ENCODE assay signal across 32 cellular contexts in genomic region chr3:9785602-9786001, GRCh38. TPM values are rescaled to one million over a fixed set of nuclear protein-coding genes. Genes with fewer than 3 reads are reported as not detected.
DNase-seq lines count a peak whose midpoint lies in the region; ATAC-seq and TF ChIP-seq lines count a peak whose summit lies in the region.
"Had no signal": no experiment of that assay in that cellular context is flagged by ENCODE, and none has a peak within 500 bp of the region (broad histone marks: within the 10 kb centered on the region; RNA-seq: fewer than 3 reads in every experiment).

No MANE protein-coding gene starts in this region.

- H3K27me3 ChIP-seq in body of pancreas (no peaks in the 10 kb centered on the region), testis (no peaks in the 10 kb centered on the region)
- H3K27me3 ChIP-seq: colonic mucosa, left lung, ovary had no signal

- H3K27me3 Mint-ChIP-seq in activated naive CD8-positive, alpha-beta T cell treated with anti-CD3 and anti-CD28 coated beads, Interleukin-2, amount 10 ng/mL, durations not matched to agents 7 days and 5 days: no peaks in the 10 kb centered on the region
- H3K27me3 Mint-ChIP-seq in activated naive CD8-positive, alpha-beta T cell treated with anti-CD3 and anti-CD28 coated beads for 36 hours: no peaks in the 10 kb centered on the region
- H3K27me3 Mint-ChIP-seq: B cell; stimulated activated memory B cell treated with anti-CD40 and anti-IgM and Interleukin-4, amounts not matched to agents 10 μg/mL and 1 μg/mL and 100 μg/mL, for 72 hours had no signal

- H3K36me3 Mint-ChIP-seq in activated naive CD8-positive, alpha-beta T cell treated with anti-CD3 and anti-CD28 coated beads, Interleukin-2, amount 10 ng/mL, durations not matched to agents 7 days and 5 days: peaks cover 47% of the 10 kb centered on the region
- peaks cover 61% of the 10 kb centered on the region for H3K36me3 Mint-ChIP-seq in activated naive CD8-positive, alpha-beta T cell treated with anti-CD3 and anti-CD28 coated beads for 36 hours

- TF ChIP-seq POLR2A in body of pancreas (IDR thresholded peaks at IDR 0.05): no peak
- no peak for TF ChIP-seq POLR2A in testis (IDR thresholded peaks at IDR 0.05)

- H3K27ac ChIP-seq in body of pancreas (no peak overlapping the region), testis (no peak overlapping the region)
- H3K27ac ChIP-seq: colonic mucosa, left lung, ovary, WERI-Rb-1 had no signal

- H3K4me3 ChIP-seq in body of pancreas (no peak overlapping the region), testis (no peak overlapping the region)
- H3K4me3 ChIP-seq: colonic mucosa, left lung, ovary had no signal

- POLR2A ChIA-PET in activated naive CD8-positive, alpha-beta T cell treated with anti-CD3 and anti-CD28 coated beads, Interleukin-2, amount 10 ng/mL, durations not matched to agents 7 days and 5 days (lab: Charles Lee): interaction anchor here (0.7 to 0.9 kb wide), 2 partner anchors 19 to 498 kb away, joined by 3 read pairs; no protein-coding TSS in a partner anchor

- 61 to 64% methylated on average over 7 of the region's 7 CpGs for WGBS in body of pancreas, 2 donors
- WGBS in testis, 2 donors: 80 to 86% methylated on average over 7 of the region's 7 CpGs

- H3K27ac Mint-ChIP-seq in activated naive CD8-positive, alpha-beta T cell treated with anti-CD3 and anti-CD28 coated beads, Interleukin-2, amount 10 ng/mL, durations not matched to agents 7 days and 5 days: peak overlapping the region; percentile 12
- no peak overlapping the region for H3K27ac Mint-ChIP-seq in activated naive CD8-positive, alpha-beta T cell treated with anti-CD3 and anti-CD28 coated beads for 36 hours
- H3K27ac Mint-ChIP-seq: B cell; CD8-positive, alpha-beta T cell; H9; stimulated activated memory B cell treated with anti-CD40 and anti-IgM and Interleukin-4, amounts not matched to agents 10 μg/mL and 1 μg/mL and 100 μg/mL, for 72 hours had no signal

- H3K36me3 ChIP-seq in body of pancreas (replicated peaks in 1 of 2; ENCODE audit: insufficient read depth in 1 of 2, low read depth in 2 of 2) (peaks cover 4 to 6% of the 10 kb centered on the region in 2 donors), testis (ENCODE audit: low read depth, missing control alignments) (no peaks in the 10 kb centered on the region)
- H3K36me3 ChIP-seq: colonic mucosa, ovary had no signal

- ATAC-seq in activated naive CD8-positive, alpha-beta T cell treated with anti-CD3 and anti-CD28 coated beads, Interleukin-2, amount 10 ng/mL, durations not matched to agents 7 days and 5 days (ENCODE audit: low read depth): no peak
- ATAC-seq in body of pancreas: peak; percentile 30
- no peak for ATAC-seq in GM19324 (IDR thresholded peaks at IDR 0.05; ENCODE audit: low FRiP score, unreplicated experiment)
- ATAC-seq: CD8-positive, alpha-beta T cell; HepG2; left lung; PC-3; stimulated activated memory B cell treated with anti-CD40 and anti-IgM and Interleukin-4, amounts not matched to agents 10 μg/mL and 1 μg/mL and 100 μg/mL, for 72 hours had no signal

- H3K4me3 Mint-ChIP-seq in activated naive CD8-positive, alpha-beta T cell treated with anti-CD3 and anti-CD28 coated beads, Interleukin-2, amount 10 ng/mL, durations not matched to agents 7 days and 5 days: no peak overlapping the region
- H3K4me3 Mint-ChIP-seq in activated naive CD8-positive, alpha-beta T cell treated with anti-CD3 and anti-CD28 coated beads for 36 hours: no peak overlapping the region
- H3K4me3 Mint-ChIP-seq: B cell; CD8-positive, alpha-beta T cell; H9; stimulated activated memory B cell treated with anti-CD40 and anti-IgM and Interleukin-4, amounts not matched to agents 10 μg/mL and 1 μg/mL and 100 μg/mL, for 72 hours; T-helper 2 cell treated with Interferon-gamma antibody and Interleukin-4, amounts not matched to agents 5 μg/mL and 100 μg/mL, for 36 hours had no signal

- H3K9me3 ChIP-seq in body of pancreas: no peaks in the 10 kb centered on the region
- H3K9me3 ChIP-seq in testis: no peaks in the 10 kb centered on the region
- H3K9me3 ChIP-seq: colonic mucosa, left lung, ovary had no signal

- H3K4me1 ChIP-seq in body of pancreas: no peaks in the 10 kb centered on the region
- H3K4me1 ChIP-seq in testis: peaks cover 6% of the 10 kb centered on the region
- H3K4me1 ChIP-seq: colonic mucosa had no signal

- peaks cover 41% of the 10 kb centered on the region for H3K4me1 Mint-ChIP-seq in activated naive CD8-positive, alpha-beta T cell treated with anti-CD3 and anti-CD28 coated beads, Interleukin-2, amount 10 ng/mL, durations not matched to agents 7 days and 5 days
- peaks cover 43% of the 10 kb centered on the region for H3K4me1 Mint-ChIP-seq in activated naive CD8-positive, alpha-beta T cell treated with anti-CD3 and anti-CD28 coated beads for 36 hours
- H3K4me1 Mint-ChIP-seq: H9 had no signal

- intact Hi-C loops in body of pancreas (cut with DNase I): no loop called here
- intact Hi-C loops in testis (cut with DNase I; ENCODE audit: low total_unique reads): no loop called here

- DNase-seq in activated naive CD8-positive, alpha-beta T cell treated with anti-CD3 and anti-CD28 coated beads, Interleukin-2, amount 10 ng/mL, durations not matched to agents 7 days and 5 days: no peak
- no peak for DNase-seq in activated naive CD8-positive, alpha-beta T cell treated with anti-CD3 and anti-CD28 coated beads for 36 hours
- DNase-seq in OCI-M1 (lab: John Stamatoyannopoulos, UW) (peak; percentile 84), body of pancreas (no peak), testis (peak; percentile 54), HuH-7.5 (ENCODE audit: low spot score) (no peak)
- DNase-seq: ACHN; activated CD4-positive, alpha-beta T cell treated with anti-CD3 and anti-CD28 coated beads for 4 hours; activated gamma-delta T cell treated with Interleukin-2 at 50 U/mL for 16 hours; activated T-cell treated with anti-CD3 and anti-CD28 coated beads, Interleukin-2, amount 50 U/mL, for 1 hour; amniotic stem cell; CD8-positive, alpha-beta T cell; colonic mucosa; DMS 273 treated with DMSO at 0.1 percent for 48 hours; effector CD8-positive, alpha-beta T cell; H9; islet precursor cell; Kasumi-1; left lung; mesenchymal stem cell; NCI-H1436; NCI-H2081; NCI-H524 treated with DMSO at 0.1 percent for 48 hours; NK-92 treated with Interleukin-12 subunit alpha and Interleukin-12 subunit beta, amount 100 ng/mL, for 24 hours; ovary; PC-3; WERI-Rb-1 had no signal

- no peaks in the 10 kb centered on the region for H3K9me3 Mint-ChIP-seq in activated naive CD8-positive, alpha-beta T cell treated with anti-CD3 and anti-CD28 coated beads, Interleukin-2, amount 10 ng/mL, durations not matched to agents 7 days and 5 days
- H3K9me3 Mint-ChIP-seq in activated naive CD8-positive, alpha-beta T cell treated with anti-CD3 and anti-CD28 coated beads for 36 hours: no peaks in the 10 kb centered on the region
- H3K9me3 Mint-ChIP-seq: CD8-positive, alpha-beta T cell; H9; stimulated activated memory B cell treated with anti-CD40 and anti-IgM and Interleukin-4, amounts not matched to agents 10 μg/mL and 1 μg/mL and 100 μg/mL, for 72 hours; T-helper 2 cell treated with Interferon-gamma antibody and Interleukin-4, amounts not matched to agents 5 μg/mL and 100 μg/mL, for 36 hours had no signal

- TF ChIP-seq CTCF in body of pancreas (IDR thresholded peaks at IDR 0.05) (no peak), testis (IDR thresholded peaks at IDR 0.05) (no peak)

RNA-seq across cellular contexts. Expression of gene TADA3, which starts 6.7 kb away (rescaled TPM):
- total RNA-seq in activated naive CD8-positive, alpha-beta T cell treated with anti-CD3 and anti-CD28 coated beads, Interleukin-2, amount 10 ng/mL, durations not matched to agents 7 days and 5 days: 10 to 100 TPM; 71.8 to 73.3 TPM
- total RNA-seq in activated naive CD8-positive, alpha-beta T cell treated with anti-CD3 and anti-CD28 coated beads for 36 hours: 10 to 100 TPM; 49.5 to 50.8 TPM
- 10 to 100 TPM; 37.4 to 37.6 TPM for total RNA-seq in body of pancreas
- total RNA-seq in testis: 100 to 1,000 TPM in 1 of 2 donors, 10 to 100 TPM in 1; 94.6 to 123 TPM
- 123 TPM for polyA plus RNA-seq in testis (ENCODE audit: insufficient read depth, low read depth, low replicate concordance)

RNA-seq across cellular contexts. Expression of gene ARPC4, which starts 7.3 kb away (rescaled TPM):
- total RNA-seq in activated naive CD8-positive, alpha-beta T cell treated with anti-CD3 and anti-CD28 coated beads, Interleukin-2, amount 10 ng/mL, durations not matched to agents 7 days and 5 days: 100 to 1,000 TPM; 225 to 227 TPM
- total RNA-seq in activated naive CD8-positive, alpha-beta T cell treated with anti-CD3 and anti-CD28 coated beads for 36 hours: 100 to 1,000 TPM; 251 to 253 TPM
- total RNA-seq in body of pancreas (10 to 100 TPM; 33.6 to 57.1 TPM), testis (100 to 1,000 TPM; 108 to 124 TPM)
- polyA plus RNA-seq in testis (ENCODE audit: insufficient read depth, low read depth, low replicate concordance): 99.6 TPM

RNA-seq across cellular contexts. Expression of gene CAMK1, which starts 15.9 kb away (rescaled TPM):
- total RNA-seq in activated naive CD8-positive, alpha-beta T cell treated with anti-CD3 and anti-CD28 coated beads, Interleukin-2, amount 10 ng/mL, durations not matched to agents 7 days and 5 days: 10 to 100 TPM; 25.2 to 26.9 TPM
- 10 to 100 TPM; 24.8 to 25.7 TPM for total RNA-seq in activated naive CD8-positive, alpha-beta T cell treated with anti-CD3 and anti-CD28 coated beads for 36 hours
- total RNA-seq in body of pancreas: 10 to 100 TPM; 10.9 to 34.9 TPM
- total RNA-seq in testis: 100 to 1,000 TPM; 127 to 185 TPM
- polyA plus RNA-seq in testis (ENCODE audit: insufficient read depth, low read depth, low replicate concordance): 62.7 TPM
- total RNA-seq: CD8-positive, alpha-beta T cell had no signal

RNA-seq across cellular contexts. Expression of gene TTLL3, which starts 24.5 kb away (rescaled TPM):
- total RNA-seq in activated naive CD8-positive, alpha-beta T cell treated with anti-CD3 and anti-CD28 coated beads, Interleukin-2, amount 10 ng/mL, durations not matched to agents 7 days and 5 days: 10 to 100 TPM; 84.0 to 85.7 TPM
- total RNA-seq in activated naive CD8-positive, alpha-beta T cell treated with anti-CD3 and anti-CD28 coated beads for 36 hours: 10 to 100 TPM; 22.7 to 23.8 TPM
- total RNA-seq in body of pancreas (10 to 100 TPM; 24.1 to 88.0 TPM), testis (100 to 1,000 TPM; 142 to 163 TPM)
- polyA plus RNA-seq in testis (ENCODE audit: insufficient read depth, low read depth, low replicate concordance): 104 TPM

RNA-seq across cellular contexts. Expression of gene OGG1, which starts 35.9 kb away (rescaled TPM):
- total RNA-seq in activated naive CD8-positive, alpha-beta T cell treated with anti-CD3 and anti-CD28 coated beads, Interleukin-2, amount 10 ng/mL, durations not matched to agents 7 days and 5 days: 10 to 100 TPM; 41.3 to 46.1 TPM
- total RNA-seq in activated naive CD8-positive, alpha-beta T cell treated with anti-CD3 and anti-CD28 coated beads for 36 hours: 10 to 100 TPM; 27.0 to 30.0 TPM
- total RNA-seq in body of pancreas (10 to 100 TPM; 18.1 to 28.3 TPM), testis (10 to 100 TPM; 30.3 to 36.4 TPM)
- 18.8 TPM for polyA plus RNA-seq in testis (ENCODE audit: insufficient read depth, low read depth, low replicate concordance)

Comparison
In these comparisons a context has a peak if more than half of its experiments do, and no peak if none do; other contexts are left out.
1. DNase-seq: peak in OCI-M1 (single experiment) and testis (single experiment); none in activated naive CD8-positive, alpha-beta T cell treated with anti-CD3 and anti-CD28 coated beads, Interleukin-2, amount 10 ng/mL, durations not matched to agents 7 days and 5 days (single experiment), activated naive CD8-positive, alpha-beta T cell treated with anti-CD3 and anti-CD28 coated beads for 36 hours (single experiment), body of pancreas (0 of 4) and HuH-7.5 (single experiment).